Comparison of ENCODE assay signal across 1 cellular context in the genomic region with DNA sequence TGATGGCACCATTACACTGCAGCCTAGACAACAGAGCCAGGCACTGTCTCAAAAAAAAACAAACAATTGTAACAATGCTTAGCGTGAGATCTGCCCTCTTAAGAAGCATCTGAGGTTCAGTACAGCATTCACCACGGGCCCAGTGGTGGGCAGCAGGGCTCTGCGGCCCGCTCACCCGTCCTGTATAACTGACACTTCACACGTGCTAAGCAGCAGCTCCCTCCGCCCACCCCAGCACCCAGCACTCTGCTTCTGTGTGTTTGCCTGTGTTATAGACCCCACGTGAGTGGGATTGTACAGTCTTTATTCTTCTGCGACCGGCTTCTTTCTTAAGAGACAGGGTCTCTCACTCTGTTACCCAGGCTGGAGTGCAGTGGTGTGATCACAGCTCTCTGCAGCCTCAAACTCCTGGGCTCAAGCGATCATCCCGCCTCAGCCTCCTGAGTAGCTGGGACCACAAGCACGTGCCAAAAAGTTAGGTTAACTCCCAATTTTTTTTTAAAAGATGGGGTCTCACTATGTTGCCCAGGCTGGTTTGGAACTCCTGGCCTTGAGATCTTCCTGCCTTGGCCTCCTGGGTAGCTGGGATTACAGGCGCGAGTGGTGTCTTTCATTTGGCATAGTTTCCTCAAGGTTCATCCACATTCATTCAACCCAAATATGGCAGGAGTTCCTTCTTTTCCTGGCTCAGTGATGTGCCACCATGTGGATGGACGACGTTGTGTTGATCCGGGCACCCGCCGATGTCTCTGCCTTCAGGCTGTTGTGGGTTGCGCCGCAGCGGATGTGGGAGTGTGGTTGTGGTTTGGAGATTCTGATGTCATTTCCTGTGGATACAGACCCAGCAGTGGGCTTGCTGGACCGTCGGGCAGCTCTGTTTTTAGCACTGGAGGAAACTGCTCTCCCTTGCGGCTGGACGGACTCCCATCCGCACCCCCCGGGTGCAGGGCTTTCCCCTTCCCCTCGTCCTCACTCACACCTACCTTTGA.
TF ChIP-seq lines count a peak whose summit lies in the region.

No MANE protein-coding gene starts in this region.

TF ChIP-seq in IMR-90, 13 proteins besides CTCF, POLR2A, EP300 and RAD21 (continued from another document):
- TF ChIP-seq, protein P1, sequence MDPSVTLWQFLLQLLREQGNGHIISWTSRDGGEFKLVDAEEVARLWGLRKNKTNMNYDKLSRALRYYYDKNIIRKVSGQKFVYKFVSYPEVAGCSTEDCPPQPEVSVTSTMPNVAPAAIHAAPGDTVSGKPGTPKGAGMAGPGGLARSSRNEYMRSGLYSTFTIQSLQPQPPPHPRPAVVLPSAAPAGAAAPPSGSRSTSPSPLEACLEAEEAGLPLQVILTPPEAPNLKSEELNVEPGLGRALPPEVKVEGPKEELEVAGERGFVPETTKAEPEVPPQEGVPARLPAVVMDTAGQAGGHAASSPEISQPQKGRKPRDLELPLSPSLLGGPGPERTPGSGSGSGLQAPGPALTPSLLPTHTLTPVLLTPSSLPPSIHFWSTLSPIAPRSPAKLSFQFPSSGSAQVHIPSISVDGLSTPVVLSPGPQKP (IDR thresholded peaks at IDR 0.05; ENCODE audit: borderline replicate concordance, low read depth, low read length), result no peak
